In the genomic region with DNA sequence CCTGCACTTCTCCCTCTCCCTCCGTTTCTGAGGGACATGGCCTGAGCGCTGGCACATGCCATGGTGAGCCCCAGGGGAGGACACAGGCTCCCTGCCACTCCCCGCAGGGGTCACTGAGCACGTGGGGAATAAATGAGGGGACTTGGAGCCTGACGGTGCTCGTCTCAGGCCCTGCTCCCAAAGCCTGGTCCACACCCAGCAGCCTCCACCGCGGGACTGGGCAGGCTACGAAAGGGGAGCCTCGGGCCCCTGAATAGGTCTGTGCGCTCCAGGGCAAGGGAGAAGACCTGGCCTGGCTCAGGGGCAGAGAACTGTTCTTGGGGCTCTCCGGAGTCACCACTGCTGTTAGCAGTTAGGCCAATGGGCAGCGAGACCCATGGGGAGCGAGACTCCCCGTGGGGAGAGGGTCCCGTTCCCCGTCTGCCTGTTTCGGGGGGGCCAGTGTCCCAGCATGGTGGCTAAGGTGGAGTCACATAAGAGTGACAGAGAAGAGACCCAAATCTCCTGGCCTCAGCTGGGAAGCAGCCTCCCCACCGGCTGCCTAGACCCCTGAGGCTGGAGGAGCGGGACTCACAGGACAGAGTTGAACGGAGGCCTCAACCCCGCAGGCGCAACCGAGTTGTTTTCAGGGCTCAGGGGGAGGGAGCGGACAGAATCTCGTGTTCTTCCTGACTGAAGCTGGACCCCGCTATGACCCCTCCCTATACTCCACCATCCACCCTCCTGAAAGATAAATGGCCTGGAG, we compare ENCODE assay signal across 2 cellular contexts.
TF ChIP-seq lines count a peak whose summit lies in the region.

No MANE protein-coding gene starts in this region.

TF ChIP-seq in WTC11, 78 proteins besides CTCF, POLR2A, EP300 and RAD21 (continued from another document):
- TF ChIP-seq, protein P1, sequence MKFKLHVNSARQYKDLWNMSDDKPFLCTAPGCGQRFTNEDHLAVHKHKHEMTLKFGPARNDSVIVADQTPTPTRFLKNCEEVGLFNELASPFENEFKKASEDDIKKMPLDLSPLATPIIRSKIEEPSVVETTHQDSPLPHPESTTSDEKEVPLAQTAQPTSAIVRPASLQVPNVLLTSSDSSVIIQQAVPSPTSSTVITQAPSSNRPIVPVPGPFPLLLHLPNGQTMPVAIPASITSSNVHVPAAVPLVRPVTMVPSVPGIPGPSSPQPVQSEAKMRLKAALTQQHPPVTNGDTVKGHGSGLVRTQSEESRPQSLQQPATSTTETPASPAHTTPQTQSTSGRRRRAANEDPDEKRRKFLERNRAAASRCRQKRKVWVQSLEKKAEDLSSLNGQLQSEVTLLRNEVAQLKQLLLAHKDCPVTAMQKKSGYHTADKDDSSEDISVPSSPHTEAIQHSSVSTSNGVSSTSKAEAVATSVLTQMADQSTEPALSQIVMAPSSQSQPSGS (CRISPR knock-in tag; IDR thresholded peaks at IDR 0.05; ENCODE audit: borderline replicate concordance, low read depth) = no peak
- TF ChIP-seq, protein P2, sequence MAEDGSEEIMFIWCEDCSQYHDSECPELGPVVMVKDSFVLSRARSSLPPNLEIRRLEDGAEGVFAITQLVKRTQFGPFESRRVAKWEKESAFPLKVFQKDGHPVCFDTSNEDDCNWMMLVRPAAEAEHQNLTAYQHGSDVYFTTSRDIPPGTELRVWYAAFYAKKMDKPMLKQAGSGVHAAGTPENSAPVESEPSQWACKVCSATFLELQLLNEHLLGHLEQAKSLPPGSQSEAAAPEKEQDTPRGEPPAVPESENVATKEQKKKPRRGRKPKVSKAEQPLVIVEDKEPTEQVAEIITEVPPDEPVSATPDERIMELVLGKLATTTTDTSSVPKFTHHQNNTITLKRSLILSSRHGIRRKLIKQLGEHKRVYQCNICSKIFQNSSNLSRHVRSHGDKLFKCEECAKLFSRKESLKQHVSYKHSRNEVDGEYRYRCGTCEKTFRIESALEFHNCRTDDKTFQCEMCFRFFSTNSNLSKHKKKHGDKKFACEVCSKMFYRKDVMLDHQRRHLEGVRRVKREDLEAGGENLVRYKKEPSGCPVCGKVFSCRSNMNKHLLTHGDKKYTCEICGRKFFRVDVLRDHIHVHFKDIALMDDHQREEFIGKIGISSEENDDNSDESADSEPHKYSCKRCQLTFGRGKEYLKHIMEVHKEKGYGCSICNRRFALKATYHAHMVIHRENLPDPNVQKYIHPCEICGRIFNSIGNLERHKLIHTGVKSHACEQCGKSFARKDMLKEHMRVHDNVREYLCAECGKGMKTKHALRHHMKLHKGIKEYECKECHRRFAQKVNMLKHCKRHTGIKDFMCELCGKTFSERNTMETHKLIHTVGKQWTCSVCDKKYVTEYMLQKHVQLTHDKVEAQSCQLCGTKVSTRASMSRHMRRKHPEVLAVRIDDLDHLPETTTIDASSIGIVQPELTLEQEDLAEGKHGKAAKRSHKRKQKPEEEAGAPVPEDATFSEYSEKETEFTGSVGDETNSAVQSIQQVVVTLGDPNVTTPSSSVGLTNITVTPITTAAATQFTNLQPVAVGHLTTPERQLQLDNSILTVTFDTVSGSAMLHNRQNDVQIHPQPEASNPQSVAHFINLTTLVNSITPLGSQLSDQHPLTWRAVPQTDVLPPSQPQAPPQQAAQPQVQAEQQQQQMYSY (CRISPR knock-in tag; IDR thresholded peaks at IDR 0.05) = peak; percentile 86
- TF ChIP-seq, protein P3, sequence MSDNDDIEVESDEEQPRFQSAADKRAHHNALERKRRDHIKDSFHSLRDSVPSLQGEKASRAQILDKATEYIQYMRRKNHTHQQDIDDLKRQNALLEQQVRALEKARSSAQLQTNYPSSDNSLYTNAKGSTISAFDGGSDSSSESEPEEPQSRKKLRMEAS (CRISPR knock-in tag; IDR thresholded peaks at IDR 0.05) = no peak

TF ChIP-seq in HEK293T, 16 proteins besides CTCF, POLR2A, EP300 and RAD21 (continued from another document):
- no peak for TF ChIP-seq NFRKB (IDR thresholded peaks at IDR 0.05)
- TF ChIP-seq LEF1 (IDR thresholded peaks at IDR 0.05; ENCODE audit: borderline replicate concordance) = no peak
- TF ChIP-seq ZNF384 (IDR thresholded peaks at IDR 0.05) = no peak
- no peak for TF ChIP-seq ELF4 (IDR thresholded peaks at IDR 0.05)
TF ChIP-seq in HEK293T: peak in this region for 0.
